In the genomic region with DNA sequence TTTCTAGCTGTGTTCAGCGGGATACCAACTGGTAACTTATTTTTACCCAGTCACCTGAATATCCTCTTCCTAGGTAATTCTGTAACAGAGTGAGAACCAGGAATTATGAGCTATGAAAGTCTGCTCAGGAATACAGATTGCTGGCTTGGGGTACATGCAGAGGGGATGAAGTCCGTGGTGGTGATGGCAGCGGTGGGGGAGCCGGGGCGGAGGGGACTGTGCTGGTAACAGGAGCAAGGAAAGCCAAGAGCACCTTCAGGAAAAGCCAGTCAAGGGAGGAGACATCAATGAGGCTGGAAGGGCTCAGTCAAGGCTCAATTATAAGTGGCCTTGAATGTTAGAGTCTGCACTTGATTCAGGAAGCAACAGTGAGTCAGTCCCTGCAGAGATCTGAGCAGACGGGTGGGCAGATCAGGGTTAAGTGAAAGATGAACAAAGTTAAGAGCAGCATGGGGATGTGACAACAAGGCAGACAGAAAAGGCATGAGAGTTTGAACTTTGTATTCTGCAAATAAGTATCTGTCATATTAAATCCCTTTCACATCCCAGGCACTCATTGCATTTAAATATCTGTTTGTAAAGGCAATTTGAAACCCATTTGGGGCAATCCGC, we compare ENCODE assay signal across 24 cellular contexts.
DNase-seq lines count a peak whose midpoint lies in the region; ATAC-seq and TF ChIP-seq lines count a peak whose summit lies in the region.
"Had no signal": no experiment of that assay in that cellular context is flagged by ENCODE, and none has a peak within 500 bp of the region (broad histone marks: within the 10 kb centered on the region; RNA-seq: fewer than 3 reads in every experiment).

No MANE protein-coding gene starts in this region.

- H2BK5ac ChIP-seq in mesenchymal stem cell (ENCODE audit: low read depth, low read length, poor library complexity, severe bottlenecking) = no peak overlapping the region

- peaks cover 0 to 8% (median 0%) of the 10 kb centered on the region in 11 donors for H3K9me3 Mint-ChIP-seq in naive thymus-derived CD4-positive, alpha-beta T cell
- H3K9me3 Mint-ChIP-seq in natural killer cell treated with Interleukin-12 subunit alpha and Interleukin-12 subunit beta and Interleukin-15 and Interleukin-18, amount 100 ng/mL, for 72 hours = no peaks in the 10 kb centered on the region

- H4K91ac ChIP-seq in mesenchymal stem cell (ENCODE audit: low read length) = no peak overlapping the region

- H2AFZ ChIP-seq in mesenchymal stem cell (ENCODE audit: low read depth, low read length) = no peak overlapping the region

- no peak overlapping the region for H2BK120ac ChIP-seq in mesenchymal stem cell (ENCODE audit: low read depth, low read length)

- no peak for ATAC-seq in naive thymus-derived CD4-positive, alpha-beta T cell
- no peak for ATAC-seq in natural killer cell treated with Interleukin-12 subunit alpha and Interleukin-12 subunit beta and Interleukin-15 and Interleukin-18, amount 100 ng/mL, for 72 hours
- ATAC-seq: activated T-cell treated with anti-CD3 and anti-CD28 coated beads, Interleukin-2, amount 50 U/mL, for 72 hours had no signal

- CTCF ChIA-PET in naive thymus-derived CD4-positive, alpha-beta T cell (lab: Charles Lee) = interaction anchor here (1.4 kb wide), 1 partner anchor 106 kb away, joined by 4 read pairs; no protein-coding TSS in a partner anchor

- H4K8ac ChIP-seq in mesenchymal stem cell (ENCODE audit: low read length) = no peak overlapping the region

- no peak overlapping the region for H3K9ac ChIP-seq in mesenchymal stem cell (ENCODE audit: low read length)

- H3K18ac ChIP-seq in mesenchymal stem cell (ENCODE audit: low read depth in 1 of 2, low read length in 2 of 2) = peak overlapping the region in 1 of 2 experiments; percentile 69

- H3K14ac ChIP-seq in mesenchymal stem cell (ENCODE audit: low read length in 2 of 2) = no peak overlapping the region

- H3K4me2 ChIP-seq in mesenchymal stem cell (ENCODE audit: low read length, poor library complexity, severe bottlenecking) = no peak overlapping the region

- 75% methylated on average over 6 of the region's 7 CpGs for WGBS in mesenchymal stem cell

- no peak overlapping the region for H3K4me3 Mint-ChIP-seq in naive thymus-derived CD4-positive, alpha-beta T cell
- H3K4me3 Mint-ChIP-seq in natural killer cell treated with Interleukin-12 subunit alpha and Interleukin-12 subunit beta and Interleukin-15 and Interleukin-18, amount 100 ng/mL, for 72 hours = no peak overlapping the region
- H3K4me3 Mint-ChIP-seq: activated naive CD8-positive, alpha-beta T cell treated with anti-CD3 and anti-CD28 coated beads, Interleukin-2, amount 10 ng/mL, durations not matched to agents 7 days and 5 days; activated T-cell treated with anti-CD3 and anti-CD28 coated beads, Interleukin-2, amount 50 U/mL, for 72 hours; T-helper 1 cell treated with Interleukin-12 subunit alpha and Interleukin-12 subunit beta and Interleukin-4 antibody, amounts not matched to agents 30 μg/mL and 1 μg/mL, for 36 hours had no signal

- no peak overlapping the region for H2BK12ac ChIP-seq in mesenchymal stem cell (ENCODE audit: low read length in 2 of 2)

- POLR2A ChIA-PET in naive thymus-derived CD4-positive, alpha-beta T cell (lab: Charles Lee) = no interaction called here

- H3K36me3 ChIP-seq in mesenchymal stem cell (ENCODE audit: control insufficient read depth in 1 of 2, insufficient read depth in 2 of 2, low read depth in 1 of 2, low read length in 2 of 2) = peaks cover 3 to 4% of the 10 kb centered on the region in 2 experiments
- peaks cover 0 to 69% (median 10%) of the 10 kb centered on the region in 3 experiments for H3K36me3 ChIP-seq in naive thymus-derived CD4-positive, alpha-beta T cell (ENCODE audit: control insufficient read depth in 2 of 3, insufficient read depth in 3 of 3, low read length in 3 of 3)
- H3K36me3 ChIP-seq: uterus, WERI-Rb-1 had no signal

- H3K4ac ChIP-seq in mesenchymal stem cell (ENCODE audit: low read depth in 1 of 2, low read length in 2 of 2) = no peak overlapping the region

- H2AK5ac ChIP-seq in mesenchymal stem cell (ENCODE audit: low read length, severe bottlenecking) = no peak overlapping the region

- peaks cover 3% of the 10 kb centered on the region for H3K4me1 ChIP-seq in mesenchymal stem cell (ENCODE audit: control insufficient read depth, insufficient read depth, low read depth, low read length)
- no peaks in the 10 kb centered on the region for H3K4me1 ChIP-seq in naive thymus-derived CD4-positive, alpha-beta T cell (ENCODE audit: control insufficient read depth in 2 of 2, insufficient read depth in 2 of 2, low read length in 2 of 2)
- H3K4me1 ChIP-seq: left ventricle myocardium inferior, uterus had no signal

- no peak overlapping the region for H2BK15ac ChIP-seq in mesenchymal stem cell (ENCODE audit: low read depth, poor library complexity, severe bottlenecking)

- no peak overlapping the region for H3K27ac ChIP-seq in mesenchymal stem cell (ENCODE audit: low read length, poor library complexity, severe bottlenecking)
- no peak overlapping the region for H3K27ac ChIP-seq in naive thymus-derived CD4-positive, alpha-beta T cell (ENCODE audit: low read depth, low read length)
- H3K27ac ChIP-seq: esophagus muscularis mucosa, HL-60, left ventricle myocardium inferior, uterus, WERI-Rb-1 had no signal

- H3K27me3 Mint-ChIP-seq in naive thymus-derived CD4-positive, alpha-beta T cell = no peaks in the 10 kb centered on the region
- H3K27me3 Mint-ChIP-seq in natural killer cell treated with Interleukin-12 subunit alpha and Interleukin-12 subunit beta and Interleukin-15 and Interleukin-18, amount 100 ng/mL, for 72 hours = no peaks in the 10 kb centered on the region

- intact Hi-C loops in naive thymus-derived CD4-positive, alpha-beta T cell (cut with micrococcal nuclease) = no loop called here

- H3K27me3 ChIP-seq in mesenchymal stem cell (ENCODE audit: control insufficient read depth in 1 of 2, insufficient read depth in 1 of 2, low read length in 2 of 2) = no peaks in the 10 kb centered on the region
- H3K27me3 ChIP-seq in naive thymus-derived CD4-positive, alpha-beta T cell (ENCODE audit: control insufficient read depth in 2 of 2, insufficient read depth in 2 of 2, low read length in 2 of 2) = no peaks in the 10 kb centered on the region
- H3K27me3 ChIP-seq: esophagus muscularis mucosa, uterus had no signal

- peak; percentile 53 for DNase-seq in NCI-H748 (lab: John Stamatoyannopoulos, UW; ENCODE audit: unreplicated experiment)
- no peak for DNase-seq in NCI-H748 treated with DMSO at 0.1 percent for 48 hours (lab: John Stamatoyannopoulos, UW)
- peak; percentile 20 for DNase-seq in NCI-H2227 treated with DMSO at 0.1 percent for 48 hours (lab: John Stamatoyannopoulos, UW)
- peak; percentile 47 for DNase-seq in astrocyte of the spinal cord (ENCODE audit: low read depth, low spot score)
- DNase-seq in mesenchymal stem cell = peak; percentile 65
- no peak for DNase-seq in naive thymus-derived CD4-positive, alpha-beta T cell
- no peak for DNase-seq in natural killer cell treated with Interleukin-12 subunit alpha and Interleukin-12 subunit beta and Interleukin-15 and Interleukin-18, amount 100 ng/mL, for 72 hours (ENCODE audit: low spot score)
- no peak for DNase-seq in pons (ENCODE audit: low spot score)
- DNase-seq: activated CD8-positive, alpha-beta memory T cell treated with anti-CD3 and anti-CD28 coated beads for 24 hours; activated naive CD8-positive, alpha-beta T cell treated with anti-CD3 and anti-CD28 coated beads, Interleukin-2, amount 10 ng/mL, durations not matched to agents 7 days and 5 days; activated T-cell treated with anti-CD3 and anti-CD28 coated beads, Interleukin-2, amount 50 U/mL, for 72 hours; C1 segment of cervical spinal cord; central memory CD4-positive, alpha-beta T cell; effector CD4-positive, alpha-beta T cell; left ventricle myocardium inferior; NCI-H1694 treated with DMSO at 0.1 percent for 48 hours; retina; SHP77; substantia nigra; uterus; WERI-Rb-1 had no signal

- in situ Hi-C loops in astrocyte of the spinal cord (cut with HindIII; ENCODE audit: low sequenced_read_pairs) = no loop called here

- H3K23ac ChIP-seq in mesenchymal stem cell (ENCODE audit: low read length in 2 of 2) = no peak overlapping the region

- no peaks in the 10 kb centered on the region for H3K9me3 ChIP-seq in mesenchymal stem cell (ENCODE audit: control insufficient read depth, low read length)
- H3K9me3 ChIP-seq in naive thymus-derived CD4-positive, alpha-beta T cell (ENCODE audit: control insufficient read depth in 2 of 3, low read length in 3 of 3) = no peaks in the 10 kb centered on the region
- H3K9me3 ChIP-seq: esophagus muscularis mucosa, left ventricle myocardium inferior, uterus had no signal

- peak overlapping the region in 2 of 9 donors; percentile 51 to 53 for H3K27ac Mint-ChIP-seq in naive thymus-derived CD4-positive, alpha-beta T cell
- H3K27ac Mint-ChIP-seq in natural killer cell treated with Interleukin-12 subunit alpha and Interleukin-12 subunit beta and Interleukin-15 and Interleukin-18, amount 100 ng/mL, for 72 hours = no peak overlapping the region
- H3K27ac Mint-ChIP-seq: activated naive CD8-positive, alpha-beta T cell treated with anti-CD3 and anti-CD28 coated beads, Interleukin-2, amount 10 ng/mL, durations not matched to agents 7 days and 5 days; activated T-cell treated with anti-CD3 and anti-CD28 coated beads, Interleukin-2, amount 50 U/mL, for 72 hours; T-helper 1 cell treated with Interleukin-12 subunit alpha and Interleukin-12 subunit beta and Interleukin-4 antibody, amounts not matched to agents 30 μg/mL and 1 μg/mL, for 36 hours had no signal

- peaks cover 7 to 69% (median 47%) of the 10 kb centered on the region in 5 donors for H3K36me3 Mint-ChIP-seq in naive thymus-derived CD4-positive, alpha-beta T cell
- H3K36me3 Mint-ChIP-seq in natural killer cell treated with Interleukin-12 subunit alpha and Interleukin-12 subunit beta and Interleukin-15 and Interleukin-18, amount 100 ng/mL, for 72 hours = peaks cover 9% of the 10 kb centered on the region

- H3K4me1 Mint-ChIP-seq in naive thymus-derived CD4-positive, alpha-beta T cell = peaks cover 2 to 13% (median 8%) of the 10 kb centered on the region in 7 donors
- H3K4me1 Mint-ChIP-seq in natural killer cell treated with Interleukin-12 subunit alpha and Interleukin-12 subunit beta and Interleukin-15 and Interleukin-18, amount 100 ng/mL, for 72 hours (ENCODE audit: low read depth in 2 of 2) = peaks cover 8 to 17% of the 10 kb centered on the region in 2 donors

- H3K79me1 ChIP-seq in mesenchymal stem cell (replicated peaks; ENCODE audit: low read length, poor library complexity, severe bottlenecking) = peaks cover 9% of the 10 kb centered on the region

- no peak overlapping the region for H3K4me3 ChIP-seq in astrocyte of the spinal cord (ENCODE audit: low read depth, low read length)
- H3K4me3 ChIP-seq in mesenchymal stem cell (ENCODE audit: insufficient read depth in 1 of 2, low read depth in 1 of 2, low read length in 2 of 2) = no peak overlapping the region
- H3K4me3 ChIP-seq in naive thymus-derived CD4-positive, alpha-beta T cell (ENCODE audit: low read length) = no peak overlapping the region
- H3K4me3 ChIP-seq: esophagus muscularis mucosa, left ventricle myocardium inferior, uterus had no signal

- TF ChIP-seq CTCF in astrocyte of the spinal cord (IDR thresholded peaks at IDR 0.05; ENCODE audit: low read depth, low read length) = no peak

Comparison
In these comparisons a context has a peak if more than half of its experiments do, and no peak if none do; other contexts are left out.
1. DNase-seq: peak in NCI-H748 (single experiment), NCI-H2227 treated with DMSO at 0.1 percent for 48 hours (single experiment), astrocyte of the spinal cord (single experiment) and mesenchymal stem cell (single experiment); none in NCI-H748 treated with DMSO at 0.1 percent for 48 hours (single experiment), naive thymus-derived CD4-positive, alpha-beta T cell (0 of 9), natural killer cell treated with Interleukin-12 subunit alpha and Interleukin-12 subunit beta and Interleukin-15 and Interleukin-18, amount 100 ng/mL, for 72 hours (single experiment) and pons (single experiment).